Comparison of ENCODE assay signal across 19 cellular contexts in genomic region chr22:40567106-40567505, GRCh38.
DNase-seq lines count a peak whose midpoint lies in the region; ATAC-seq, FAIRE-seq and TF ChIP-seq lines count a peak whose summit lies in the region.
"Had no signal": no experiment of that assay in that cellular context is flagged by ENCODE, and none has a peak within 500 bp of the region (broad histone marks: within the 10 kb centered on the region; RNA-seq: fewer than 3 reads in every experiment).

No MANE protein-coding gene starts in this region.

- H3K36me3 ChIP-seq in SK-N-SH (replicated peaks in 1 of 2; ENCODE audit: control insufficient read depth in 1 of 2, insufficient read depth in 2 of 2, low read length in 1 of 2) (no peaks in the 10 kb centered on the region), adipocyte (ENCODE audit: control insufficient read depth, insufficient read depth, low read length, severe bottlenecking) (no peaks in the 10 kb centered on the region)
- H3K36me3 ChIP-seq: cardiac muscle cell had no signal

- H3K4me2 ChIP-seq in SK-N-SH, result 0 out of 2 replicates have a peak overlapping the region, but pooled peaks have one; percentile 8
- H3K4me2 ChIP-seq: BLaER1 treated with 17β-estradiol and CSF1 and Interleukin-3, amounts not matched to agents 10 nM and 100 nM; hepatocyte had no signal

- H4K20me1 ChIP-seq in SK-N-SH (ENCODE audit: insufficient read depth), result 0 out of 2 replicates have a peak, but pooled peaks cover 5% of the 10 kb centered on the region

- POLR2A ChIA-PET in SK-N-SH (lab: Yijun Ruan, JAX), result no interaction called here

- peaks cover 6 to 16% of the 10 kb centered on the region in 2 donors for H3K36me3 Mint-ChIP-seq in CD14-positive monocyte

- H3K27me3 ChIP-seq in SK-N-SH (ENCODE audit: insufficient read depth) (no peaks in the 10 kb centered on the region), adipocyte (replicated peaks; ENCODE audit: control insufficient read depth, insufficient read depth, low read length) (no peaks in the 10 kb centered on the region)
- H3K27me3 ChIP-seq: BLaER1 treated with 17β-estradiol and CSF1 and Interleukin-3, amounts not matched to agents 10 nM and 100 nM; cardiac muscle cell; hepatocyte had no signal

- H3K4me1 ChIP-seq in SK-N-SH (ENCODE audit: control insufficient read depth in 1 of 2, insufficient read depth in 2 of 2, low read depth in 1 of 2, low read length in 1 of 2), result no peaks in the 10 kb centered on the region; a peak in 2 of 4 replicates
- peaks cover 4% of the 10 kb centered on the region for H3K4me1 ChIP-seq in adipocyte (ENCODE audit: control insufficient read depth, insufficient read depth, low read length)

- no peak overlapping the region for H3K4me3 ChIP-seq in SK-N-SH (ENCODE audit: low read depth in 2 of 2, low read length in 1 of 2)
- no peak overlapping the region for H3K4me3 ChIP-seq in adipocyte (ENCODE audit: low read length)
- H3K4me3 ChIP-seq: BLaER1 treated with 17β-estradiol and CSF1 and Interleukin-3, amounts not matched to agents 10 nM and 100 nM; cardiac muscle cell; hepatocyte had no signal

- no peak overlapping the region for H2AFZ ChIP-seq in SK-N-SH (ENCODE audit: low read depth)
- H2AFZ ChIP-seq: hepatocyte had no signal

- TF ChIP-seq EP300 in SK-N-SH (IDR thresholded peaks at IDR 0.05; ENCODE audit: borderline replicate concordance in 1 of 2, low read depth in 1 of 2, low read length in 1 of 2), result no peak

- H3K9ac ChIP-seq in SK-N-SH (no peak overlapping the region), adipocyte (ENCODE audit: low read length) (no peak overlapping the region)
- H3K9ac ChIP-seq: BLaER1 treated with 17β-estradiol and CSF1 and Interleukin-3, amounts not matched to agents 10 nM and 100 nM had no signal

- no peak overlapping the region for H3K27ac Mint-ChIP-seq in CD14-positive monocyte
- H3K27ac Mint-ChIP-seq: activated B cell treated with CpG ODN at 0.5 μM for 24 hours; activated naive CD8-positive, alpha-beta T cell; T-helper 17 cell had no signal

- TF ChIP-seq CTCF in SK-N-SH (IDR thresholded peaks at IDR 0.05) (no peak), CD14-positive monocyte (IDR thresholded peaks at IDR 0.05) (no peak)

- no peak for TF ChIP-seq RAD21 in SK-N-SH (IDR thresholded peaks at IDR 0.05; ENCODE audit: low read length)

- peaks cover 21% of the 10 kb centered on the region for H3K4me1 Mint-ChIP-seq in CD14-positive monocyte

- H3K9me3 ChIP-seq in SK-N-SH (no peaks in the 10 kb centered on the region), adipocyte (ENCODE audit: control insufficient read depth, low read length) (no peaks in the 10 kb centered on the region)

- no peaks in the 10 kb centered on the region for H3K27me3 Mint-ChIP-seq in CD14-positive monocyte (ENCODE audit: low read depth in 3 of 3)
- H3K27me3 Mint-ChIP-seq: activated B cell treated with CpG ODN at 0.5 μM for 24 hours; activated naive CD8-positive, alpha-beta T cell; T-helper 17 cell had no signal

- peak overlapping the region in 1 of 2 experiments; percentile 50; a peak in 2 of 4 replicates for H3K27ac ChIP-seq in SK-N-SH (ENCODE audit: low read depth in 2 of 2, low read length in 1 of 2)
- H3K27ac ChIP-seq: 22Rv1; BLaER1 treated with 17β-estradiol and CSF1 and Interleukin-3, amounts not matched to agents 10 nM and 100 nM; cardiac muscle cell; hepatocyte had no signal

- WGBS in SK-N-SH (ENCODE audit: low lambda C conversion rate), result 92% methylated on average over 3 of the region's 3 CpGs

- H3K4me3 Mint-ChIP-seq in CD14-positive monocyte, result no peak overlapping the region
- H3K4me3 Mint-ChIP-seq: activated B cell treated with CpG ODN at 0.5 μM for 24 hours; activated naive CD8-positive, alpha-beta T cell; T-helper 17 cell had no signal

- H3K9me3 Mint-ChIP-seq in CD14-positive monocyte, result peaks cover 2 to 18% (median 8%) of the 10 kb centered on the region in 7 donors

- no peak for ATAC-seq in SK-N-SH treated with all-trans-retinoic acid at 6 μM for 48 hours
- ATAC-seq: T-helper 17 cell had no signal

- H3F3A ChIP-seq in SK-N-SH (replicated peaks; ENCODE audit: insufficient read depth), result no peaks in the 10 kb centered on the region

- H3K79me2 ChIP-seq in SK-N-SH (ENCODE audit: insufficient read depth), result peaks cover 61% of the 10 kb centered on the region

- intact Hi-C loops in CD14-positive monocyte (cut with micrococcal nuclease), result no loop called here

- CTCF ChIA-PET in SK-N-SH (lab: Yijun Ruan, JAX), result no interaction called here

- FAIRE-seq in urothelium cell line (lab: Jason Lieb, UNC), result no peak
- FAIRE-seq: kidney had no signal

- H3K9me2 ChIP-seq in SK-N-SH, result no peaks in the 10 kb centered on the region

- DNase-seq in SK-N-SH (no peak), adipocyte (ENCODE audit: low read depth) (peak; percentile 32), iris pigment epithelial cell (ENCODE audit: low read depth) (peak; percentile 59), urothelium cell line (ENCODE audit: low spot score) (peak; percentile 44), CD14-positive monocyte (ENCODE audit: low spot score) (no peak), HT-29 (ENCODE audit: low spot score) (no peak)
- DNase-seq in activated CD4-positive, alpha-beta T cell treated with anti-CD3 and anti-CD28 coated beads, Interleukin-2, amount 50 U/mL, for 48 hours, result no peak
- DNase-seq: activated B cell treated with CpG ODN at 0.5 μM for 24 hours, kidney, NCI-H187 treated with DMSO at 0.1 percent for 48 hours, NCI-H446 treated with DMSO at 0.1 percent for 48 hours, SIG-M5, T-helper 17 cell had no signal

TF ChIP-seq in SK-N-SH, 30 proteins besides CTCF, POLR2A, EP300 and RAD21:
- TF ChIP-seq MEF2A (IDR thresholded peaks at IDR 0.05; ENCODE audit: borderline replicate concordance, low read depth) (peak; percentile 56; the same call in 1 of the 2 replicates), GABPA (IDR thresholded peaks at IDR 0.05; ENCODE audit: low read depth) (no peak), FOSL2 (IDR thresholded peaks at IDR 0.05; ENCODE audit: borderline replicate concordance, low read depth) (peak; percentile 21; the same call in 1 of the 2 replicates), TEAD4 (IDR thresholded peaks at IDR 0.05; ENCODE audit: borderline replicate concordance, insufficient read depth) (no peak)

TF ChIP-seq in SK-N-SH treated with all-trans-retinoic acid at 6 μM for 48 hours, 23 proteins besides CTCF, POLR2A, EP300 and RAD21:
- TF ChIP-seq BACH2 (CRISPR knock-in tag; IDR thresholded peaks at IDR 0.05; ENCODE audit: borderline replicate concordance) (no peak), TCF4 (CRISPR knock-in tag; IDR thresholded peaks at IDR 0.05; ENCODE audit: borderline replicate concordance) (no peak), RARB (CRISPR knock-in tag; IDR thresholded peaks at IDR 0.05) (no peak), GLIS3 (CRISPR knock-in tag; IDR thresholded peaks at IDR 0.05) (no peak), ZFP3 (CRISPR knock-in tag; IDR thresholded peaks at IDR 0.05) (no peak), ZNF565 (CRISPR knock-in tag; conservative IDR thresholded peaks at IDR 0.05; ENCODE audit: low read depth) (no peak)
- TF ChIP-seq, protein P1, sequence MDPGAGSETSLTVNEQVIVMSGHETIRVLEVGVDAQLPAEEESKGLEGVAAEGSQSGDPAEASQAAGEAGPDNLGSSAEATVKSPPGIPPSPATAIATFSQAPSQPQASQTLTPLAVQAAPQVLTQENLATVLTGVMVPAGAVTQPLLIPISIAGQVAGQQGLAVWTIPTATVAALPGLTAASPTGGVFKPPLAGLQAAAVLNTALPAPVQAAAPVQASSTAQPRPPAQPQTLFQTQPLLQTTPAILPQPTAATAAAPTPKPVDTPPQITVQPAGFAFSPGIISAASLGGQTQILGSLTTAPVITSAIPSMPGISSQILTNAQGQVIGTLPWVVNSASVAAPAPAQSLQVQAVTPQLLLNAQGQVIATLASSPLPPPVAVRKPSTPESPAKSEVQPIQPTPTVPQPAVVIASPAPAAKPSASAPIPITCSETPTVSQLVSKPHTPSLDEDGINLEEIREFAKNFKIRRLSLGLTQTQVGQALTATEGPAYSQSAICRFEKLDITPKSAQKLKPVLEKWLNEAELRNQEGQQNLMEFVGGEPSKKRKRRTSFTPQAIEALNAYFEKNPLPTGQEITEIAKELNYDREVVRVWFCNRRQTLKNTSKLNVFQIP (CRISPR knock-in tag; IDR thresholded peaks at IDR 0.05; ENCODE audit: borderline replicate concordance, low read depth), result no peak
TF ChIP-seq in SK-N-SH treated with all-trans-retinoic acid at 6 μM for 48 hours: peak in this region for 0.

Comparison
In these comparisons a context has a peak if more than half of its experiments do, and no peak if none do; other contexts are left out.
1. DNase-seq: peak in adipocyte (single experiment), iris pigment epithelial cell (single experiment) and urothelium cell line (single experiment); none in SK-N-SH (single experiment), CD14-positive monocyte (single experiment), activated CD4-positive, alpha-beta T cell treated with anti-CD3 and anti-CD28 coated beads, Interleukin-2, amount 50 U/mL, for 48 hours (0 of 2) and HT-29 (single experiment).